Comparison of ENCODE assay signal across 8 cellular contexts in genomic region chr10:43436291-43437140, GRCh38. TPM values are rescaled to one million over a fixed set of nuclear protein-coding genes. Genes with fewer than 3 reads are reported as not detected.
A peak's percentile ranks its signal among the peaks of the same experiment; 100 is the strongest.
DNase-seq lines count a peak whose midpoint lies in the region; ATAC-seq and TF ChIP-seq lines count a peak whose summit lies in the region.

TSS of gene ZNF487 (plus strand) at chr10:43437111. CDS start at chr10:43475814, 38,703 bp downstream.

- H3K9me3 ChIP-seq in left lung: no peaks in the 10 kb centered on the region

- no peaks in the 10 kb centered on the region for H3K27me3 ChIP-seq in left lung

- H3K4me3 ChIP-seq in left lung: peak within 1 kb of the TSS; percentile 57 to 68

- no peaks in the 10 kb centered on the region for H3K36me3 ChIP-seq in left lung

- intact Hi-C loops in left lung (cut with DNase I): loop anchor here in 1 of 2 donors (5.0 kb wide), 1 partner anchor 39 kb away; no protein-coding TSS in a partner anchor

- DNase-seq in AML-193 (lab: John Stamatoyannopoulos, UW): peak; percentile 80 to 81
- DNase-seq in NCI-H460 (ENCODE audit: extremely low read depth, low read depth): peak; percentile 79
- DNase-seq in activated CD4-positive, alpha-beta T cell treated with anti-CD3 and anti-CD28 coated beads, Interleukin-2, amount 50 U/mL, for 1 hour: peak; percentile 86
- DNase-seq in cortex of kidney (lab: John Stamatoyannopoulos, UW): peak; percentile 47
- peak; percentile 91 to 98 for DNase-seq in left lung
- DNase-seq in stimulated activated CD4-positive, alpha-beta T cell treated with anti-CD3 and anti-CD28 coated beads, Interleukin-2, amount 100 ng/mL, for 4 hours (ENCODE audit: low read depth): peak; percentile 73

- peak within 1 kb of the TSS; percentile 98 to 99 for H3K27ac ChIP-seq in left lung

- TF ChIP-seq CTCF in left lung (IDR thresholded peaks at IDR 0.05): no peak

- ATAC-seq in GM18907 (IDR thresholded peaks at IDR 0.05; ENCODE audit: unreplicated experiment) (peak; percentile 98), HG03135 (IDR thresholded peaks at IDR 0.05; ENCODE audit: unreplicated experiment) (peak; percentile 96), left lung (peak; percentile 98)

- H3K4me1 ChIP-seq in left lung: peaks cover 6 to 44% of the 10 kb centered on the region in 2 donors

RNA-seq across cellular contexts. Expression of gene ZNF487, which starts in this region (rescaled TPM):
- 2.4 and 5.4 TPM in 2 replicates for total RNA-seq in NCI-H460 (2014; rRNA removed; shearing (Covaris generic))
- 0.26 and 4.0 TPM in 2 replicates for polyA plus RNA-seq in NCI-H460 (2014; cell fraction: nucleus; rRNA removed)
- 1 to 10 TPM; 4.4 to 4.7 TPM for total RNA-seq in left lung

Comparison
In these comparisons a context has a peak if more than half of its experiments do, and no peak if none do; other contexts are left out.
1. Peak in every context shown above with its lines: DNase-seq, ATAC-seq, H3K4me3 ChIP-seq and H3K27ac ChIP-seq.